ENCODE assay signal across 20 cellular contexts in the genomic region with DNA sequence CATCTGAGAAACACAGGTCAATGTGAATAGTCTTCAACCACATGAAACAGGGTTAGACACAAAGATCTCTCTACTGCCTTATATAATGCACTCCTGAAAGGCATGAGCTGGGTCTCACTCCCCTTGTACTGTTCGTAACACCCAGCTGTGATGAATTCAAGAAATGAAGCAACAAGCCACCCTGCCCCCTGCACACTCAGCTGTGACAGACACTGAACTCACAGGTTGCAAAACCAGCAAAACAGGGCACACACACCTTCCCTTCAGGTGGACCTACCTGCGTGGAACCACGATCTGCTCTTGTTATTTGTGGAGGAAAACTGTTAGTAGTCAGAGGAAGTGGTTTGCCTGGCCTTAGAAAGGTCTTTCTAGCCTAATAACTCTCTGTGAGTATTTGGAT.
DNase-seq lines count a peak whose midpoint lies in the region; TF ChIP-seq lines count a peak whose summit lies in the region.
"Had no signal": no experiment of that assay in that cellular context is flagged by ENCODE, and none has a peak within 500 bp of the region (broad histone marks: within the 10 kb centered on the region; RNA-seq: fewer than 3 reads in every experiment).

No MANE protein-coding gene starts in this region.

- H3K9ac ChIP-seq in OCI-LY3 (ENCODE audit: low read length) = no peak overlapping the region

- H4K20me1 ChIP-seq in DOHH2 (ENCODE audit: control insufficient read depth, insufficient read depth, low read depth, low read length) (no peaks in the 10 kb centered on the region), OCI-LY3 (ENCODE audit: insufficient read depth, low read length) (no peaks in the 10 kb centered on the region)

- H3K27me3 ChIP-seq in DOHH2 (ENCODE audit: control insufficient read depth, low read length) (no peaks in the 10 kb centered on the region), OCI-LY3 (ENCODE audit: low read depth, low read length) (no peaks in the 10 kb centered on the region), neutrophil (no peaks in the 10 kb centered on the region)

- no peaks in the 10 kb centered on the region for H3K9me2 ChIP-seq in DOHH2 (replicated peaks; ENCODE audit: control insufficient read depth, low read length)

- DNase-seq in epithelial cell of esophagus (ENCODE audit: low read depth) (peak; percentile 78), mucosa of gallbladder (ENCODE audit: low spot score) (no peak), dermis blood vessel endothelial cell (no peak), T-helper 9 cell (no peak), NCI-H1092 treated with DMSO at 0.1 percent for 48 hours (lab: John Stamatoyannopoulos, UW) (no peak)
- DNase-seq: HCEC 1CT, MG63, NCI-H1417 treated with DMSO at 0.1 percent for 48 hours, NCI-H187, NCI-H748 treated with DMSO at 0.1 percent for 48 hours, OCI-M1, SHP77 treated with DMSO at 0.1 percent for 48 hours had no signal

- H3K9me3 ChIP-seq in DOHH2 (ENCODE audit: control insufficient read depth, insufficient read depth, low read length) (no peaks in the 10 kb centered on the region), OCI-LY3 (ENCODE audit: insufficient read depth, low read length) (no peaks in the 10 kb centered on the region), neutrophil (no peaks in the 10 kb centered on the region)
- H3K9me3 ChIP-seq: MG63 had no signal

- H3K79me2 ChIP-seq in DOHH2 (ENCODE audit: control insufficient read depth, low read length) (no peaks in the 10 kb centered on the region), OCI-LY3 (ENCODE audit: low read length) (no peaks in the 10 kb centered on the region)

- no peak overlapping the region for H2AFZ ChIP-seq in OCI-LY3 (ENCODE audit: low read depth, low read length)
- H2AFZ ChIP-seq: GM23338 had no signal

- H3K36me3 ChIP-seq in DOHH2 (ENCODE audit: control insufficient read depth, low read length) (no peaks in the 10 kb centered on the region), OCI-LY3 (replicated peaks; ENCODE audit: low read depth, low read length) (no peaks in the 10 kb centered on the region), neutrophil (no peaks in the 10 kb centered on the region)
- H3K36me3 ChIP-seq: MG63 had no signal

- TF ChIP-seq CTCF in DOHH2 (IDR thresholded peaks at IDR 0.05; ENCODE audit: low read depth, low read length, poor library complexity, severe bottlenecking) = no peak
- TF ChIP-seq CTCF in OCI-LY3 (IDR thresholded peaks at IDR 0.05; ENCODE audit: low read depth, low read length) = no peak
- no peak for TF ChIP-seq CTCF in epithelial cell of esophagus (IDR thresholded peaks at IDR 0.05; ENCODE audit: insufficient read depth, low read depth, low read length, missing control alignments)
- no peak for TF ChIP-seq CTCF in neutrophil (IDR thresholded peaks at IDR 0.05)

- H3K4me2 ChIP-seq in DOHH2 (ENCODE audit: low read length) (peak overlapping the region; percentile 32), OCI-LY3 (ENCODE audit: low read length) (peak overlapping the region; percentile 13; the same call in 1 of the 2 replicates)
- H3K4me2 ChIP-seq: A549, GM23338 had no signal

- H3F3A ChIP-seq in DOHH2 (ENCODE audit: control insufficient read depth, insufficient read depth) = no peaks in the 10 kb centered on the region

- no peak overlapping the region for H3K4me3 ChIP-seq in DOHH2 (ENCODE audit: low read length)
- H3K4me3 ChIP-seq in OCI-LY3 (ENCODE audit: low read length) = no peak overlapping the region
- no peak overlapping the region for H3K4me3 ChIP-seq in epithelial cell of esophagus (ENCODE audit: low read length)
- no peak overlapping the region for H3K4me3 ChIP-seq in neutrophil (ENCODE audit: low read depth in 1 of 2, low read length in 1 of 2)
- H3K4me3 ChIP-seq: A549, GM23338, K562, MG63, SK-N-MC had no signal

- H3K4me1 ChIP-seq in DOHH2 (ENCODE audit: control insufficient read depth, low read length) (peaks cover 11% of the 10 kb centered on the region), OCI-LY3 (ENCODE audit: low read length) (peaks cover 31% of the 10 kb centered on the region), neutrophil (ENCODE audit: control insufficient read depth in 1 of 2, insufficient read depth in 1 of 2, low read depth in 1 of 2, low read length in 1 of 2) (peaks cover 0 to 21% of the 10 kb centered on the region in 2 experiments)
- H3K4me1 ChIP-seq: A549 had no signal

- H3K27ac ChIP-seq in DOHH2 (ENCODE audit: low read depth, low read length) = no peak overlapping the region
- no peak overlapping the region for H3K27ac ChIP-seq in OCI-LY3 (ENCODE audit: low read length)
- peak overlapping the region; percentile 8 for H3K27ac ChIP-seq in neutrophil
- H3K27ac ChIP-seq: A549, HL-60, SK-N-MC had no signal
